ENCODE assay signal across 8 cellular contexts in genomic region chr21:36297938-36298572, GRCh38. TPM values are rescaled to one million over a fixed set of nuclear protein-coding genes. Genes with fewer than 3 reads are reported as not detected.
DNase-seq lines count a peak whose midpoint lies in the region; ATAC-seq, FAIRE-seq and TF ChIP-seq lines count a peak whose summit lies in the region.
"Had no signal": no experiment of that assay in that cellular context is flagged by ENCODE, and none has a peak within 500 bp of the region (broad histone marks: within the 10 kb centered on the region; RNA-seq: fewer than 3 reads in every experiment).

No MANE protein-coding gene starts in this region.

- peak overlapping the region; percentile 76 for H3K4me2 ChIP-seq in HepG2 (ENCODE audit: low read depth, low read length)

- TF ChIP-seq POLR2A in HepG2 (IDR thresholded peaks at IDR 0.05; ENCODE audit: insufficient read depth in 1 of 2, low read depth in 2 of 2, low read length in 2 of 2): no peak

- ATAC-seq in GM19023 (IDR thresholded peaks at IDR 0.05; ENCODE audit: unreplicated experiment): peak; percentile 99
- ATAC-seq in HG03097 (IDR thresholded peaks at IDR 0.05; ENCODE audit: low FRiP score, unreplicated experiment): peak; percentile 98
- ATAC-seq in HepG2: peak; percentile 89

- in situ Hi-C loops in HepG2 (cut with HindIII; ENCODE audit: extremely low pct_ligation_motif_present, low pct_unique_long_range_greater_than_20kb): no loop called here
- in situ Hi-C loops in HAP-1 (cut with MboI; ENCODE audit: low sequenced_read_pairs): no loop called here

- H4K20me1 ChIP-seq in HepG2 (ENCODE audit: insufficient read depth, low read length): no peaks in the 10 kb centered on the region

- TF ChIP-seq EP300 in HepG2 (IDR thresholded peaks at IDR 0.05; ENCODE audit: low read depth in 2 of 2, low read length in 2 of 2): no peak
- no peak for TF ChIP-seq EP300 in HepG2 (CRISPR knock-in tag; IDR thresholded peaks at IDR 0.05; ENCODE audit: borderline replicate concordance)

- H3K36me3 ChIP-seq in HepG2 (replicated peaks in 1 of 2; ENCODE audit: control insufficient read depth in 1 of 2, insufficient read depth in 2 of 2, low read length in 2 of 2): peaks cover 0 to 2% of the 10 kb centered on the region in 2 experiments; a peak in 2 of 5 replicates
- H3K36me3 ChIP-seq in HAP-1 (replicated peaks): no peaks in the 10 kb centered on the region

- peak; percentile 75 for DNase-seq in SIG-M5 (lab: John Stamatoyannopoulos, UW)
- DNase-seq in activated naive CD4-positive, alpha-beta T cell treated with anti-CD3 and anti-CD28 coated beads, Interleukin-2, amount 50 U/mL, for 16 hours: peak; percentile 61
- DNase-seq in HepG2 (ENCODE audit: low spot score): peak; percentile 5
- DNase-seq in stimulated activated CD8-positive, alpha-beta memory T cell treated with anti-CD3 and anti-CD28 coated beads, Interleukin-4, amount 100 ng/mL, for 24 hours (ENCODE audit: low read depth): peak; percentile 31
- no peak for DNase-seq in HAP-1 (ENCODE audit: low spot score in 2 of 2)

- POLR2A ChIA-PET in HepG2 (lab: Yijun Ruan, JAX): interaction anchor here (3.6 kb wide), 1 partner anchor 22 kb away, joined by 9 read pairs; the partner anchor contains the start of gene MORC3

- intact Hi-C loops in HepG2 (cut with micrococcal nuclease; ENCODE audit: unreplicated experiment): no loop called here

- no peak for TF ChIP-seq CTCF in HepG2 (CRISPR knock-in tag; IDR thresholded peaks at IDR 0.05)

- H3K27me3 ChIP-seq in HepG2 (ENCODE audit: control insufficient read depth in 1 of 2, insufficient read depth in 2 of 2, low read length in 2 of 2): no peaks in the 10 kb centered on the region
- H3K27me3 ChIP-seq in HAP-1 (ENCODE audit: low read depth): no peaks in the 10 kb centered on the region

- H3K4me1 ChIP-seq in HepG2 (ENCODE audit: insufficient read depth, low read length): peaks cover 11% of the 10 kb centered on the region
- no peaks in the 10 kb centered on the region for H3K4me1 ChIP-seq in HAP-1

- BruUV-seq in HepG2 (replicated peaks; lab: Mats Ljungman, UMichigan): no TSS peak

- FAIRE-seq in HepG2 (lab: Jason Lieb, UNC): no peak
- FAIRE-seq: colon had no signal

- no peaks in the 10 kb centered on the region for H3K79me2 ChIP-seq in HepG2 (ENCODE audit: insufficient read depth, low read length)

- H3K27ac ChIP-seq in HepG2 (ENCODE audit: extremely low read length, insufficient read depth, low read length): no peak overlapping the region

- H3K9me3 ChIP-seq in HepG2 (ENCODE audit: low read length) (no peaks in the 10 kb centered on the region), HAP-1 (no peaks in the 10 kb centered on the region)

- H3K9ac ChIP-seq in HepG2 (ENCODE audit: insufficient read depth, low read depth, low read length): peak overlapping the region; percentile 10

- peak overlapping the region; percentile 35 to 56 (median 47); a peak in 5 of 6 replicates for H3K4me3 ChIP-seq in HepG2 (replicated peaks in 1 of 3; ENCODE audit: insufficient read depth in 1 of 3, low read depth in 2 of 3, low read length in 3 of 3)
- H3K4me3 ChIP-seq in HAP-1: no peak overlapping the region

- CTCF ChIA-PET in HepG2 (lab: Yijun Ruan, JAX; ENCODE audit: low intra/inter-chr PET ratio, low total read pairs): no interaction called here

- WGBS in HepG2 (ENCODE audit: low lambda C conversion rate): 21% methylated on average over 9 of the region's 10 CpGs

- TF ChIP-seq RAD21 in HepG2 (CRISPR knock-in tag; IDR thresholded peaks at IDR 0.05): no peak

- peak overlapping the region; percentile 89 for H2AFZ ChIP-seq in HepG2 (ENCODE audit: low read length)

TF ChIP-seq in HepG2, 621 proteins besides CTCF, POLR2A, EP300 and RAD21:
- TF ChIP-seq ZNF224 (CRISPR knock-in tag; IDR thresholded peaks at IDR 0.05) (no peak), TBX2 (CRISPR knock-in tag; IDR thresholded peaks at IDR 0.05; ENCODE audit: borderline replicate concordance) (0 out of 2 replicates have a peak, but pooled peaks have one; percentile 20)

RNA-seq across cellular contexts. Expression of gene MORC3, which starts 21.9 kb away (rescaled TPM):
- 19.5 and 25.5 TPM in 2 replicates for total RNA-seq in HepG2 (2016; rRNA removed; fragmentation: Illumina TruSeq; extraction: Trizol)
- 22.1 and 25.4 TPM in 2 replicates for total RNA-seq in HepG2 (2016; cell fraction: cytosol; rRNA removed; fragmentation: Illumina TruSeq; extraction: Trizol; ENCODE audit: low read depth)
- total RNA-seq in HepG2 (2016; cell fraction: insoluble cytoplasmic fraction; rRNA removed; fragmentation: Illumina TruSeq; extraction: Trizol): 19.4 and 23.7 TPM in 2 replicates
- total RNA-seq in HepG2 (2016; cell fraction: membrane; rRNA removed; fragmentation: Illumina TruSeq; extraction: Trizol): 9.6 and 12.3 TPM in 2 replicates
- 20.4 and 25.7 TPM in 2 replicates for total RNA-seq in HepG2 (2016; cell fraction: nucleus; rRNA removed; fragmentation: Illumina TruSeq; extraction: Trizol)
- polyA plus RNA-seq in HepG2 (2011; rRNA removed): 10.8 and 12.9 TPM in 2 replicates
- polyA plus RNA-seq in HepG2 (2011; cell fraction: cytosol; rRNA removed): 4.4 and 7.8 TPM in 2 replicates
- 8.4 and 10.1 TPM in 2 replicates for polyA plus RNA-seq in HepG2 (2011; cell fraction: nucleus; rRNA removed)
- polyA plus RNA-seq in HepG2 (2012): 13.5 and 17.9 TPM in 2 replicates
- polyA plus RNA-seq in HepG2 (2016; cell fraction: cytosol; fragmentation: Illumina TruSeq; extraction: Trizol; ENCODE audit: low read depth): 0.28 and 0.52 TPM in 2 replicates
- polyA plus RNA-seq in HepG2 (2016; cell fraction: insoluble cytoplasmic fraction; fragmentation: Illumina TruSeq; extraction: Trizol; ENCODE audit: low read depth): 15.7 and 17.3 TPM in 2 replicates
- 1.4 and 1.6 TPM in 2 replicates for polyA plus RNA-seq in HepG2 (2016; cell fraction: membrane; fragmentation: Illumina TruSeq; extraction: Trizol; ENCODE audit: low read depth)
- polyA plus RNA-seq in HepG2 (2016; cell fraction: nucleus; fragmentation: Illumina TruSeq; extraction: Trizol; ENCODE audit: insufficient read depth, low read depth): 23.6 and 24.6 TPM in 2 replicates
- 7.7 and 8.0 TPM in 2 replicates for polyA minus RNA-seq in HepG2 (2011; rRNA and poly(A)+ RNA removed; ENCODE audit: low replicate concordance)
- 15.5 and 16.1 TPM in 2 replicates for polyA minus RNA-seq in HepG2 (2011; cell fraction: cytosol; rRNA and poly(A)+ RNA removed)
- 45.3 and 49.9 TPM in 2 replicates for polyA minus RNA-seq in HepG2 (2011; cell fraction: nucleus; rRNA and poly(A)+ RNA removed)

Comparison
In these comparisons a context has a peak if more than half of its experiments do, and no peak if none do; other contexts are left out.
1. DNase-seq: peak in SIG-M5 (single experiment), activated naive CD4-positive, alpha-beta T cell treated with anti-CD3 and anti-CD28 coated beads, Interleukin-2, amount 50 U/mL, for 16 hours (single experiment), HepG2 (single experiment) and stimulated activated CD8-positive, alpha-beta memory T cell treated with anti-CD3 and anti-CD28 coated beads, Interleukin-4, amount 100 ng/mL, for 24 hours (single experiment); none in HAP-1 (0 of 2).
2. Peak in every context shown above with its lines, with median percentiles within 50 percentile points of each other: ATAC-seq.